ENCODE assay signal across 13 cellular contexts in genomic region chr4:166146806-166147540, GRCh38.
"Had no signal": no experiment of that assay in that cellular context is flagged by ENCODE, and none has a peak within 500 bp of the region (broad histone marks: within the 10 kb centered on the region; RNA-seq: fewer than 3 reads in every experiment).

No MANE protein-coding gene starts in this region.

- H3K4me1 ChIP-seq: body of pancreas, neural progenitor cell, parathyroid adenoma, upper lobe of left lung had no signal

- DNase-seq: activated B cell treated with CpG ODN at 0.5 μM for 24 hours; activated CD4-positive, alpha-beta T cell treated with anti-CD3 and anti-CD28 coated beads, Interleukin-2, amount 10 ng/mL, durations not matched to agents 24 days and 14 days; activated naive CD4-positive, alpha-beta T cell treated with anti-CD3 and anti-CD28 coated beads for 36 hours; body of pancreas; effector memory CD8-positive, alpha-beta T cell; hypothalamus; midbrain; stimulated activated CD4-positive, alpha-beta T cell treated with anti-CD3 and anti-CD28 coated beads, Interleukin-15, amount 100 ng/mL, for 24 hours; stimulated activated CD4-positive, alpha-beta T cell treated with anti-CD3 and anti-CD28 coated beads, Interleukin-4, amount 100 ng/mL, for 24 hours; upper lobe of left lung had no signal

- H3K9me3 ChIP-seq: body of pancreas, upper lobe of left lung had no signal

- H3K4me2 ChIP-seq: neural progenitor cell had no signal

- H3K27ac ChIP-seq: body of pancreas, epithelial cell of prostate, neural progenitor cell, parathyroid adenoma, upper lobe of left lung had no signal

- H3K4me3 ChIP-seq: body of pancreas, neural progenitor cell, upper lobe of left lung had no signal

- H3K9ac ChIP-seq: neural progenitor cell, parathyroid adenoma had no signal

- H3K79me2 ChIP-seq: parathyroid adenoma had no signal

- H3K27me3 ChIP-seq: body of pancreas, neural progenitor cell, upper lobe of left lung had no signal

- H3K36me3 ChIP-seq: neural progenitor cell, upper lobe of left lung had no signal

- ATAC-seq: body of pancreas; effector memory CD8-positive, alpha-beta T cell had no signal

- H2AFZ ChIP-seq: neural progenitor cell, parathyroid adenoma had no signal
